Comparison of ENCODE assay signal across 24 cellular contexts in genomic region chr9:93315118-93315517, GRCh38.
"Had no signal": no experiment of that assay in that cellular context is flagged by ENCODE, and none has a peak within 500 bp of the region (broad histone marks: within the 10 kb centered on the region; RNA-seq: fewer than 3 reads in every experiment).

No MANE protein-coding gene starts in this region.

- H3K27ac ChIP-seq: brain microvascular endothelial cell, cardiac muscle cell, VCaP had no signal

- H3K27ac Mint-ChIP-seq: activated CD4-positive, alpha-beta T cell treated with anti-CD3 and anti-CD28 coated beads for 36 hours; activated naive CD4-positive, alpha-beta T cell treated with anti-CD3 and anti-CD28 coated beads, Interleukin-2, amount 10 ng/mL, durations not matched to agents 7 days and 5 days; activated naive CD8-positive, alpha-beta T cell treated with anti-CD3 and anti-CD28 coated beads for 36 hours; T-helper 17 cell had no signal

- DNase-seq: activated CD4-positive, alpha-beta T cell treated with anti-CD3 and anti-CD28 coated beads for 36 hours; activated CD4-positive, alpha-beta T cell treated with anti-CD3 and anti-CD28 coated beads, Interleukin-2, amount 50 U/mL, for 4 hours; activated CD4-positive, CD25-positive, alpha-beta regulatory T cell; activated gamma-delta T cell treated with Interleukin-2 at 50 U/mL for 16 hours; activated naive CD8-positive, alpha-beta T cell treated with anti-CD3 and anti-CD28 coated beads for 36 hours; activated T-cell treated with anti-CD3 and anti-CD28 coated beads, Interleukin-2, amount 50 U/mL, for 4 hours; brain microvascular endothelial cell; cerebellar nuclear complex; MG63; MV-4-11; NCI-H1105; NCI-H1436; NCI-H1694 treated with DMSO at 0.1 percent for 48 hours; NCI-H2029 treated with DMSO at 0.1 percent for 48 hours; NCI-H345; NCI-H510A; NCI-H526 treated with DMSO at 0.1 percent for 48 hours; NCI-H82; SIG-M5; T-helper 17 cell; T-helper 9 cell had no signal

- H3K9me3 Mint-ChIP-seq: activated naive CD4-positive, alpha-beta T cell treated with anti-CD3 and anti-CD28 coated beads, Interleukin-2, amount 10 ng/mL, durations not matched to agents 7 days and 5 days; activated naive CD8-positive, alpha-beta T cell treated with anti-CD3 and anti-CD28 coated beads for 36 hours; activated T-cell treated with anti-CD3 and anti-CD28 coated beads, Interleukin-2, amount 50 U/mL, for 4 hours had no signal

- H3K4me3 Mint-ChIP-seq: activated CD4-positive, alpha-beta T cell treated with anti-CD3 and anti-CD28 coated beads for 36 hours; activated naive CD4-positive, alpha-beta T cell treated with anti-CD3 and anti-CD28 coated beads, Interleukin-2, amount 10 ng/mL, durations not matched to agents 7 days and 5 days; activated naive CD8-positive, alpha-beta T cell treated with anti-CD3 and anti-CD28 coated beads for 36 hours; activated T-cell treated with anti-CD3 and anti-CD28 coated beads, Interleukin-2, amount 50 U/mL, for 4 hours; T-helper 17 cell had no signal

- H3K4me3 ChIP-seq: cardiac muscle cell, MG63 had no signal

- ATAC-seq: activated CD4-positive, alpha-beta T cell treated with anti-CD3 and anti-CD28 coated beads for 36 hours; activated T-cell treated with anti-CD3 and anti-CD28 coated beads, Interleukin-2, amount 50 U/mL, for 4 hours; T-helper 17 cell had no signal

- H3K36me3 Mint-ChIP-seq: activated naive CD4-positive, alpha-beta T cell treated with anti-CD3 and anti-CD28 coated beads, Interleukin-2, amount 10 ng/mL, durations not matched to agents 7 days and 5 days; activated naive CD8-positive, alpha-beta T cell treated with anti-CD3 and anti-CD28 coated beads for 36 hours had no signal
